ENCODE assay signal across 8 cellular contexts in the genomic region with DNA sequence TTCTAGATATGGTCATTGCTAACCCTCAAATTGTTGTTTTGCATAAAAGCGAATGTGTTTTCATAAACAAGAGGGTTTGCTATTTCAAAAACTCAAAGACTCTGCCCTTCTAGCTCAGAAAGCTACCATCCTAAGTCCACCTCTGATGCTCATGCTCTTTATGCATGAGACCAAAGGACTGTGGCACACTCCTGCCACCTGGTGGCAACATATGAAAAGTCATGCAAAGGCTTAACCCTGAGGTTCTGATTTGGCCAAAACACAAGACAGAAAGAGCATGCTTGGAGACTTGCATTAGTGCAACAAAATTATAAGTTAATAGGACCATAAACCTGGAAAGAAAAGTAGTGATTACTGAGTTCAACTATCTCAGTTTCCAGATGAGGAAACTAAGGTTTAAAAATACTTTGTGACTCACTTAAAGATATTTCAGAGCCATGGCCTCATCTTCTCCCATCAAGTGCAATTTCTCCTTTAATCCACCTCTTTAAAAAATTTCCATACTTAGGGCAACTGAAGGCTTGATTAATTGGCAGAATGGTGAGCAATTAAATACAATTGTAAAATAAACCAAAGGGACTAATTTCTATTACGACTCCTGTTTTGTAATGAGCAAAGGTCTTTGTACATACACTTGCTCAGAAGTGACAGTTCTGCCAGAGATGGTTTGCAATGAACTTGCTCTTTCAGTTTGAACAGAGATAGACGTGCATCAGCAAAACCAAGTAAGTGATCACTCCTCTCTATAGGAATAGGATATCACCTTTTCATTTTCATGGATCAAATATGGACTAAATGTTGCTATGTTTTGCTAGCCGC.
DNase-seq lines count a peak whose midpoint lies in the region; ATAC-seq, FAIRE-seq and TF ChIP-seq lines count a peak whose summit lies in the region.

No MANE protein-coding gene starts in this region.

- H3K4me1 ChIP-seq in K562 (replicated peaks in 1 of 2; ENCODE audit: control insufficient read depth in 2 of 2, insufficient read depth in 2 of 2, low read length in 2 of 2) (no peaks in the 10 kb centered on the region), iPS DF 6.9 (ENCODE audit: control insufficient read depth, insufficient read depth, low read length) (no peaks in the 10 kb centered on the region)

- TF ChIP-seq EP300 in K562 (IDR thresholded peaks at IDR 0.05; ENCODE audit: low read length): no peak

- in situ Hi-C loops in K562 (cut with MboI): loop anchor here (25.0 kb wide), 1 partner anchor 1285 kb away; no protein-coding TSS in a partner anchor

- TF ChIP-seq POLR2A in K562 (conservative IDR thresholded peaks at IDR 0.05): no peak

- intact Hi-C loops in K562 (cut with micrococcal nuclease): loop anchor here (1.0 kb wide), 3 partner anchors 35 to 1330 kb away; no protein-coding TSS in a partner anchor

- H3K4me2 ChIP-seq in K562 (ENCODE audit: insufficient read depth, low read length): no peak overlapping the region

- no peak overlapping the region for H3K4me3 ChIP-seq in K562
- H3K4me3 ChIP-seq in iPS DF 6.9 (ENCODE audit: low read length): no peak overlapping the region

- H3K9me3 ChIP-seq in K562 (replicated peaks; ENCODE audit: control insufficient read depth, insufficient read depth, low read depth, low read length) (no peaks in the 10 kb centered on the region), iPS DF 6.9 (ENCODE audit: control insufficient read depth, insufficient read depth, low read length) (no peaks in the 10 kb centered on the region)

- H2AFZ ChIP-seq in K562 (ENCODE audit: low read depth, low read length): no peak overlapping the region

- 1% methylated on average over 4 of the region's 4 CpGs for WGBS in K562 (ENCODE audit: insufficient coverage, low coverage, missing lambda C conversion rate)
- no CpG with 5 or more reads among the region's 4 CpGs for WGBS in iPS DF 6.9 (ENCODE audit: insufficient coverage, insufficient read length)

- ATAC-seq in GM18502 (IDR thresholded peaks at IDR 0.05; ENCODE audit: poor library complexity, unreplicated experiment): peak; percentile 69
- ATAC-seq in HG02938 (IDR thresholded peaks at IDR 0.05; ENCODE audit: unreplicated experiment): peak; percentile 80
- ATAC-seq in K562: peak; percentile 95

- TF ChIP-seq CTCF in K562 (IDR thresholded peaks at IDR 0.05 in 2 of 3, conservative IDR thresholded peaks at IDR 0.05 in 1 of 3; ENCODE audit: insufficient read depth in 2 of 3, low read depth in 1 of 3, low read length in 3 of 3): peak; percentile 73 to 84 (median 76)

- H4K20me1 ChIP-seq in K562 (replicated peaks; ENCODE audit: control insufficient read depth, insufficient read depth, low read length): no peaks in the 10 kb centered on the region

- H3K79me2 ChIP-seq in K562 (ENCODE audit: control insufficient read depth, insufficient read depth, low read length): no peaks in the 10 kb centered on the region

- CTCF ChIA-PET in K562 (lab: Yijun Ruan, JAX; ENCODE audit: low intra/inter-chr PET ratio): interaction anchor here (0.9 to 1.4 kb wide), 3 partner anchors 35 to 1330 kb away, joined by 3 to 5 read pairs (median 5); no protein-coding TSS in a partner anchor

- no peaks in the 10 kb centered on the region for H3K36me3 ChIP-seq in K562 (ENCODE audit: control insufficient read depth, insufficient read depth, low read length)
- no peaks in the 10 kb centered on the region for H3K36me3 ChIP-seq in iPS DF 6.9 (ENCODE audit: control insufficient read depth, insufficient read depth, low read length)

- POLR2A ChIA-PET in K562 (lab: Yijun Ruan, JAX): no interaction called here

- FAIRE-seq in A204.1 (lab: Jason Lieb, UNC): peak; percentile 93
- FAIRE-seq in K562 (lab: Jason Lieb, UNC): peak; percentile 98

- BruUV-seq in K562 (replicated peaks; lab: Mats Ljungman, UMichigan): no TSS peak

- no peak overlapping the region for H3K9ac ChIP-seq in K562 (ENCODE audit: insufficient read depth in 1 of 2, low read depth in 2 of 2, low read length in 2 of 2)

- H3K27ac ChIP-seq in K562 (ENCODE audit: extremely low read depth, low read depth, low read length): no peak overlapping the region
- no peak overlapping the region for H3K27ac ChIP-seq in iPS DF 6.9 (ENCODE audit: low read length)

- H3K27me3 ChIP-seq in K562 (ENCODE audit: control insufficient read depth in 2 of 2, insufficient read depth in 2 of 2, low read length in 2 of 2) (peaks cover 0 to 11% of the 10 kb centered on the region in 2 experiments; a peak in 2 of 5 replicates), iPS DF 6.9 (ENCODE audit: control insufficient read depth, insufficient read depth, low read length) (no peaks in the 10 kb centered on the region)

- no peaks in the 10 kb centered on the region for H3K9me1 ChIP-seq in K562 (ENCODE audit: control insufficient read depth, insufficient read depth, low read length)

- DNase-seq in NCI-H146 (lab: John Stamatoyannopoulos, UW): peak; percentile 69
- DNase-seq in T-helper 22 cell (ENCODE audit: low read depth): peak; percentile 5
- DNase-seq in K562 (ENCODE audit: extremely low read depth in 1 of 4, low spot score in 3 of 4): peak; percentile 43 to 79 (median 70)
- peak; percentile 54 for DNase-seq in iPS DF 6.9 (ENCODE audit: low read depth, low spot score)
- peak; percentile 10 to 51 for DNase-seq in stimulated activated CD4-positive, alpha-beta T cell treated with anti-CD3 and anti-CD28 coated beads, Interleukin-12 subunit alpha, Interleukin-12 subunit beta, amount 100 ng/mL, for 24 hours (ENCODE audit: low read depth in 2 of 2)

- TF ChIP-seq RAD21 in K562 (CRISPR knock-in tag; conservative IDR thresholded peaks at IDR 0.05 in 1 of 2, IDR thresholded peaks at IDR 0.05 in 1 of 2): peak; percentile 82 to 85

TF ChIP-seq in K562, 482 proteins besides CTCF, POLR2A, EP300 and RAD21:
- TF ChIP-seq ZNF174 (CRISPR knock-in tag; IDR thresholded peaks at IDR 0.05) (no peak), ZNF589 (CRISPR knock-in tag; IDR thresholded peaks at IDR 0.05; ENCODE audit: low read depth) (no peak), ZNF354B (CRISPR knock-in tag; IDR thresholded peaks at IDR 0.05) (no peak), PPARD (CRISPR knock-in tag; IDR thresholded peaks at IDR 0.05) (no peak), PCBP2 (IDR thresholded peaks at IDR 0.05; ENCODE audit: low read depth, low read length, poor library complexity, severe bottlenecking) (no peak), ZBTB5 (IDR thresholded peaks at IDR 0.05) (no peak), STAG1 (CRISPR knock-in tag; IDR thresholded peaks at IDR 0.05; ENCODE audit: borderline replicate concordance) (peak; percentile 53; the same call in 1 of the 2 replicates), ZFP91 (CRISPR knock-in tag; IDR thresholded peaks at IDR 0.05) (no peak), SMC3 (conservative IDR thresholded peaks at IDR 0.05; ENCODE audit: insufficient read depth, low read depth, low read length) (peak; percentile 87), RBBP5 (IDR thresholded peaks at IDR 0.05; ENCODE audit: borderline replicate concordance, insufficient read depth, low read length, poor library complexity, severe bottlenecking) (no peak)
- TF ChIP-seq, protein P1, sequence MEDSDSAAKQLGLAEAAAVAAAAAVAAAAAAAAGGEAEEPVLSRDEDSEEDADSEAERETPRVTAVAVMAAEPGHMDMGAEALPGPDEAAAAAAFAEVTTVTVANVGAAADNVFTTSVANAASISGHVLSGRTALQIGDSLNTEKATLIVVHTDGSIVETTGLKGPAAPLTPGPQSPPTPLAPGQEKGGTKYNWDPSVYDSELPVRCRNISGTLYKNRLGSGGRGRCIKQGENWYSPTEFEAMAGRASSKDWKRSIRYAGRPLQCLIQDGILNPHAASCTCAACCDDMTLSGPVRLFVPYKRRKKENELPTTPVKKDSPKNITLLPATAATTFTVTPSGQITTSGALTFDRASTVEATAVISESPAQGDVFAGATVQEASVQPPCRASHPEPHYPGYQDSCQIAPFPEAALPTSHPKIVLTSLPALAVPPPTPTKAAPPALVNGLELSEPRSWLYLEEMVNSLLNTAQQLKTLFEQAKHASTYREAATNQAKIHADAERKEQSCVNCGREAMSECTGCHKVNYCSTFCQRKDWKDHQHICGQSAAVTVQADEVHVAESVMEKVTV (CRISPR knock-in tag; IDR thresholded peaks at IDR 0.05): peak; percentile 64
TF ChIP-seq in K562: peak in this region for 3.

Comparison
In these comparisons a context has a peak if more than half of its experiments do, and no peak if none do; other contexts are left out.
1. DNase-seq: peak in every context shown above with its lines; median percentile 70 in K562; 69 in NCI-H146; 54 in iPS DF 6.9; 30 in stimulated activated CD4-positive, alpha-beta T cell treated with anti-CD3 and anti-CD28 coated beads, Interleukin-12 subunit alpha, Interleukin-12 subunit beta, amount 100 ng/mL, for 24 hours; 5 in T-helper 22 cell.